ENCODE assay signal across 1 cellular context in genomic region chr7:112571852-112572607, GRCh38.
TF ChIP-seq lines count a peak whose summit lies in the region.

No MANE protein-coding gene starts in this region.

TF ChIP-seq in SK-N-SH treated with all-trans-retinoic acid at 6 μM for 48 hours, 23 proteins besides CTCF, POLR2A, EP300 and RAD21 (continued from another document):
- TF ChIP-seq TSHZ2 (CRISPR knock-in tag; IDR thresholded peaks at IDR 0.05) (no peak), CSRNP3 (CRISPR knock-in tag; IDR thresholded peaks at IDR 0.05) (no peak), TCF4 (CRISPR knock-in tag; IDR thresholded peaks at IDR 0.05; ENCODE audit: borderline replicate concordance) (no peak), ZFP3 (CRISPR knock-in tag; IDR thresholded peaks at IDR 0.05) (no peak), PATZ1 (CRISPR knock-in tag; IDR thresholded peaks at IDR 0.05; ENCODE audit: borderline replicate concordance) (no peak), SNAI2 (CRISPR knock-in tag; IDR thresholded peaks at IDR 0.05) (no peak), BACH2 (CRISPR knock-in tag; IDR thresholded peaks at IDR 0.05; ENCODE audit: borderline replicate concordance) (no peak), TOX (CRISPR knock-in tag; IDR thresholded peaks at IDR 0.05; ENCODE audit: borderline replicate concordance) (no peak), OSR1 (CRISPR knock-in tag; IDR thresholded peaks at IDR 0.05) (no peak), ZC3H10 (CRISPR knock-in tag; IDR thresholded peaks at IDR 0.05) (no peak), CSDC2 (CRISPR knock-in tag; IDR thresholded peaks at IDR 0.05) (no peak), ZFP30 (CRISPR knock-in tag; IDR thresholded peaks at IDR 0.05) (no peak), ISL1 (CRISPR knock-in tag; IDR thresholded peaks at IDR 0.05) (no peak)
